ENCODE assay signal across 8 cellular contexts in the genomic region with DNA sequence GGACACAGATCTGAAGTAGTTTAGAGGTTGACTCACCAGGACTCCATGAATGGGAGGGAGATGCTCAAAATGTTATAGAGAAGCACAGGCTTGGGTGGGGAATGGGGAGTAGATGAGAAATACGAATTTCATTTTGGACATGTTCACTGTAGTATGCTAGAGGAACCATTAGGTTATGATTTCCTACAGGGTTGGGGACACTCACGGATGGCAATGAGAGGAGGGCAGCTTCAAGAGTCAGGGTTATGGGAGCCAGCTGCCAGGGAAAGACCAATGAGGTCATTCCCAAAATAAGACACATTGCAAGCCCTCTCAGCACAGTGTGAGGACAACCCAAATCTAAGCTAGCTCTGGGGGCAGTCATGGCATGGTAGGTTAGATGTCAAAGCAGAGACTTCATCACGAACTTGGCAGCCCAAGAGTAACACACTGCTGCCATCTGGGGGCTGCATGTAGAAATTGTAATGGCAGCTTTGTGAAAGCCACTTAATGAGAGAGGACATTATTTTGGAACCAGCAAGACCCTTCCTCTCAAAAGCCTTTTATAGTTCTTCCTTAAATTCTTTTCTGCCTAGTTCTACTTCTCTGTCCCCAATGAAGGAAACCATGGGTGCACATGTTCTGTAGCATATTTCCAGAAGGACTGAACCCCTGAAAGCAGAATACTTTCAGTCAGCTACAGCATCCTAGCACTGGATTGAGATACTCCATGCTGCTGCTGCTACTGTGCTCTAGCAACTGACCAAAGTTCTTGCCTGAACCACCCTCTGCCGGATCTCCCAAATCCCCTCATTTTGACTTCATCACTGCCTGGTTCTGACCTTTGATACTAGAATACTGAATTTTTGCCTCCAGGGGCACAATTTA. TPM values are rescaled to one million over a fixed set of nuclear protein-coding genes. Genes with fewer than 3 reads are reported as not detected.
A peak's percentile ranks its signal among the peaks of the same experiment; 100 is the strongest.
DNase-seq lines count a peak whose midpoint lies in the region; ATAC-seq and TF ChIP-seq lines count a peak whose summit lies in the region.

No MANE protein-coding gene starts in this region.

- H3K4me2 ChIP-seq in mesenchymal stem cell (ENCODE audit: low read length, poor library complexity, severe bottlenecking), result no peak overlapping the region

- H3K79me1 ChIP-seq in mesenchymal stem cell (replicated peaks; ENCODE audit: low read length, poor library complexity, severe bottlenecking), result no peaks in the 10 kb centered on the region

- no peak for TF ChIP-seq EP300 in tibial nerve (IDR thresholded peaks at IDR 0.05)

- H3K4me3 ChIP-seq in dorsolateral prefrontal cortex (no peak overlapping the region), mesenchymal stem cell (ENCODE audit: insufficient read depth in 1 of 2, low read depth in 1 of 2, low read length in 2 of 2) (no peak overlapping the region), tibial nerve (no peak overlapping the region)

- ATAC-seq in HG03442 (IDR thresholded peaks at IDR 0.05; ENCODE audit: unreplicated experiment), result no peak

- no peak overlapping the region for H4K91ac ChIP-seq in mesenchymal stem cell (ENCODE audit: low read length)

- no peak overlapping the region for H2AK5ac ChIP-seq in mesenchymal stem cell (ENCODE audit: low read length, severe bottlenecking)

- no peak overlapping the region for H2AFZ ChIP-seq in mesenchymal stem cell (ENCODE audit: low read depth, low read length)

- H3K27me3 ChIP-seq in dorsolateral prefrontal cortex, result peaks cover 0 to 59% (median 16%) of the 10 kb centered on the region in 45 donors
- H3K27me3 ChIP-seq in mesenchymal stem cell (ENCODE audit: control insufficient read depth in 1 of 2, insufficient read depth in 1 of 2, low read length in 2 of 2), result peaks cover 0 to 13% of the 10 kb centered on the region in 2 experiments
- H3K27me3 ChIP-seq in tibial nerve, result no peaks in the 10 kb centered on the region

- no peak overlapping the region for H4K8ac ChIP-seq in mesenchymal stem cell (ENCODE audit: low read length)

- TF ChIP-seq CTCF in GM13976 (IDR thresholded peaks at IDR 0.05; ENCODE audit: borderline replicate concordance, control extremely low read depth, extremely low read depth, insufficient read depth, missing control alignments), result peak; percentile 60
- peak; percentile 25 to 82 (median 68) for TF ChIP-seq CTCF in dorsolateral prefrontal cortex (IDR thresholded peaks at IDR 0.05 in 54 of 56, conservative IDR thresholded peaks at IDR 0.05 in 2 of 56; ENCODE audit: low read depth in 1 of 56, partially characterized antibody in 56 of 56)
- TF ChIP-seq CTCF in tibial nerve (IDR thresholded peaks at IDR 0.05), result peak; percentile 39 to 80 (median 67)

- 59% methylated on average over 4 of the region's 4 CpGs for WGBS in mesenchymal stem cell
- 42 to 63% methylated on average over 3 to 4 of the region's 4 CpGs for WGBS in tibial nerve, 2 donors

- H3K27ac ChIP-seq in dorsolateral prefrontal cortex (no peak overlapping the region), mesenchymal stem cell (ENCODE audit: low read length, poor library complexity, severe bottlenecking) (no peak overlapping the region), tibial nerve (no peak overlapping the region)

- TF ChIP-seq POLR2A in tibial nerve (IDR thresholded peaks at IDR 0.05), result no peak

- intact Hi-C loops in dorsolateral prefrontal cortex (cut with DNase I), result loop anchor here (5.0 to 10.0 kb wide), 3 partner anchors 163 to 205 kb away; no protein-coding TSS in a partner anchor

- H3K4me1 ChIP-seq in mesenchymal stem cell (ENCODE audit: control insufficient read depth, insufficient read depth, low read depth, low read length), result no peaks in the 10 kb centered on the region
- no peaks in the 10 kb centered on the region for H3K4me1 ChIP-seq in tibial nerve

- H3K18ac ChIP-seq in mesenchymal stem cell (ENCODE audit: low read depth in 1 of 2, low read length in 2 of 2), result no peak overlapping the region

- in situ Hi-C loops in ACHN (cut with HindIII; ENCODE audit: low pct_ligation_motif_present, low pct_unique_long_range_greater_than_20kb, low sequenced_read_pairs) (loop anchor here (25.0 kb wide), 1 partner anchor 170 kb away; no protein-coding TSS in a partner anchor), GM13976 (cut with MboI; ENCODE audit: low sequenced_read_pairs, unreplicated experiment) (loop anchor here (10.0 kb wide), 1 partner anchor 193 kb away; no protein-coding TSS in a partner anchor)

- H2BK120ac ChIP-seq in mesenchymal stem cell (ENCODE audit: low read depth, low read length), result no peak overlapping the region

- H3K23ac ChIP-seq in mesenchymal stem cell (ENCODE audit: low read length in 2 of 2), result no peak overlapping the region

- H3K36me3 ChIP-seq in mesenchymal stem cell (ENCODE audit: control insufficient read depth in 1 of 2, insufficient read depth in 2 of 2, low read depth in 1 of 2, low read length in 2 of 2), result no peaks in the 10 kb centered on the region
- no peaks in the 10 kb centered on the region for H3K36me3 ChIP-seq in tibial nerve

- H3K9ac ChIP-seq in mesenchymal stem cell (ENCODE audit: low read length), result no peak overlapping the region

- no peak overlapping the region for H2BK12ac ChIP-seq in mesenchymal stem cell (ENCODE audit: low read length in 2 of 2)

- H2BK15ac ChIP-seq in mesenchymal stem cell (ENCODE audit: low read depth, poor library complexity, severe bottlenecking), result no peak overlapping the region

- H3K9me3 ChIP-seq in mesenchymal stem cell (ENCODE audit: control insufficient read depth, low read length) (no peaks in the 10 kb centered on the region), tibial nerve (no peaks in the 10 kb centered on the region)

- H3K4ac ChIP-seq in mesenchymal stem cell (ENCODE audit: low read depth in 1 of 2, low read length in 2 of 2), result no peak overlapping the region

- H2BK5ac ChIP-seq in mesenchymal stem cell (ENCODE audit: low read depth, low read length, poor library complexity, severe bottlenecking), result no peak overlapping the region

- peak; percentile 21 for DNase-seq in ACHN
- peak; percentile 37 for DNase-seq in GM13976 (ENCODE audit: low spot score)
- peak; percentile 58 for DNase-seq in NCI-H1105 treated with DMSO at 0.1 percent for 48 hours (lab: John Stamatoyannopoulos, UW)
- peak; percentile 0 for DNase-seq in T1000 (lab: John Stamatoyannopoulos, UW)
- DNase-seq in dorsolateral prefrontal cortex, result peak in 4 of 10 donors; percentile 19 to 59 (median 40)
- DNase-seq in mesenchymal stem cell, result peak; percentile 47
- DNase-seq in tibial nerve (ENCODE audit: low spot score in 2 of 2), result peak in 1 of 2 donors; percentile 16

- no peak overlapping the region for H3K14ac ChIP-seq in mesenchymal stem cell (ENCODE audit: low read length in 2 of 2)

RNA-seq across cellular contexts. Expression of gene ZCCHC12, which starts 16.2 kb away (rescaled TPM):
- total RNA-seq in dorsolateral prefrontal cortex, result 10 to 100 TPM in 114 of 120 experiments, 1 to 10 TPM in 6; 6.2 to 64.5 (median 24.5) TPM
- polyA plus RNA-seq in mesenchymal stem cell (2013, experiment 1 of 2), result not detected
- polyA plus RNA-seq in mesenchymal stem cell (2013, experiment 2 of 2), result 0.01 TPM
- not detected for total RNA-seq in tibial nerve

Comparison
In these comparisons a context has a peak if more than half of its experiments do, and no peak if none do; other contexts are left out.
1. RNA of gene ZCCHC12, which starts 16.2 kb away (total RNA-seq): 6.2 to 64.5 TPM in dorsolateral prefrontal cortex; not detected in tibial nerve; every median in the first group is over 4 times any median in the second.
2. Peak in every context shown above with its lines, with median percentiles within 50 percentile points of each other: CTCF ChIP-seq.